ENCODE assay signal across 17 cellular contexts in genomic region chr1:53392460-53392859, GRCh38.
"Had no signal": no experiment of that assay in that cellular context is flagged by ENCODE, and none has a peak within 500 bp of the region (broad histone marks: within the 10 kb centered on the region; RNA-seq: fewer than 3 reads in every experiment).

No MANE protein-coding gene starts in this region.

- DNase-seq: activated CD4-positive, alpha-beta T cell treated with anti-CD3 and anti-CD28 coated beads, Interleukin-2, amount 50 U/mL, for 1 hour; activated CD4-positive, CD25-positive, alpha-beta regulatory T cell; activated naive CD4-positive, alpha-beta T cell treated with anti-CD3 and anti-CD28 coated beads, Interleukin-2, amount 50 U/mL, for 16 hours; activated T-cell treated with anti-CD3 and anti-CD28 coated beads for 4 hours; erythroblast; heart right ventricle; mammary epithelial cell; mucosa of descending colon; naive thymus-derived CD8-positive, alpha-beta T cell; stimulated activated CD4-positive, alpha-beta T cell treated with anti-CD3 and anti-CD28 coated beads, Interleukin-4, amount 100 ng/mL, for 24 hours; T-helper 17 cell had no signal

- H3K27me3 Mint-ChIP-seq: naive thymus-derived CD8-positive, alpha-beta T cell had no signal

- FAIRE-seq: astrocyte had no signal

- H3K36me3 ChIP-seq: cardiac muscle cell, gastroesophageal sphincter, heart right ventricle, right atrium auricular region, tibial nerve had no signal

- H3K9me3 ChIP-seq: mucosa of descending colon, right atrium auricular region had no signal

- H3K27ac ChIP-seq: cardiac muscle cell, gastroesophageal sphincter, heart right ventricle, right atrium auricular region, skin epidermis, tibial nerve had no signal

- H3K27me3 ChIP-seq: right atrium auricular region had no signal

- ATAC-seq: gastroesophageal sphincter, mucosa of descending colon had no signal

- H3K4me3 Mint-ChIP-seq: naive thymus-derived CD8-positive, alpha-beta T cell; T-helper 17 cell had no signal

- H3K4me3 ChIP-seq: cardiac muscle cell, gastroesophageal sphincter, heart right ventricle, mucosa of descending colon, right atrium auricular region, skin epidermis, tibial nerve had no signal

- H3K4me1 ChIP-seq: gastroesophageal sphincter, right atrium auricular region, tibial nerve had no signal
